9 cellular contexts compared by ENCODE assay signal in the genomic region with DNA sequence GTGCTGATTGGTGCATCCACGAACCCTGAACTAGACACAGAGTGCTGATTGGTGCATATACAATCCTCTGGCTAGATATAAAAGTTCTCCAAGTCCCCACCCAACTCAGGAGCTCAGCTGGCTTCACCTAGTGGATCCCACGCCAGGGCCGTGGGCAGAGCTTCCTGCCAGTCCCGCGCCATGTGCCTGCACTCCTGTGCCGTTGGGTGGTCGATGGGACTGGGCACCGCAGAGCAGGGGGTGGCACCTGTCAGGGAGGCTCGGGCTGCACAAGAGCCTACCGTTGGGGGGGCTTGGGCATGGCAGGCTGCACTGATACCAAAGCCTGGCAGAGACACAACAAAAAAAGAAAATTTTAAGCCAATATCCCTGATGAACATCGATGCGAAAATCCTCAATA.
"Had no signal": no experiment of that assay in that cellular context is flagged by ENCODE, and none has a peak within 500 bp of the region (broad histone marks: within the 10 kb centered on the region; RNA-seq: fewer than 3 reads in every experiment).

No MANE protein-coding gene starts in this region.

- H3K4me3 ChIP-seq: GM23248, GM23338, HAP-1 had no signal

- H3K27ac ChIP-seq: GM23248 had no signal

- H3K9me3 ChIP-seq: HAP-1 had no signal

- H3K9ac ChIP-seq: GM23248 had no signal

- H2AFZ ChIP-seq: GM23248, GM23338 had no signal

- H3K4me2 ChIP-seq: GM23338 had no signal

- DNase-seq: GM23248, GOT3, H7, H9, HCEC 1CT, HFFc6 had no signal

- ATAC-seq: GM23338, HCT116 had no signal

- H3K27ac Mint-ChIP-seq: GM23338, H9, HFFc6 had no signal

- H3K4me3 Mint-ChIP-seq: GM23338, H9, HFFc6 had no signal

- H3K36me3 ChIP-seq: HAP-1 had no signal

- H3K4me1 Mint-ChIP-seq: GM23338, H9 had no signal

- H3K4me1 ChIP-seq: HAP-1 had no signal
